Comparison of ENCODE assay signal across 16 cellular contexts in genomic region chr3:56772926-56773587, GRCh38. TPM values are rescaled to one million over a fixed set of nuclear protein-coding genes. Genes with fewer than 3 reads are reported as not detected.
DNase-seq lines count a peak whose midpoint lies in the region; ATAC-seq and TF ChIP-seq lines count a peak whose summit lies in the region.
"Had no signal": no experiment of that assay in that cellular context is flagged by ENCODE, and none has a peak within 500 bp of the region (broad histone marks: within the 10 kb centered on the region; RNA-seq: fewer than 3 reads in every experiment).

No MANE protein-coding gene starts in this region.

- H3K27me3 Mint-ChIP-seq in central memory CD8-positive, alpha-beta T cell, result no peaks in the 10 kb centered on the region

- no peak for TF ChIP-seq CTCF in left ventricle myocardium inferior (IDR thresholded peaks at IDR 0.05; ENCODE audit: borderline replicate concordance)
- TF ChIP-seq CTCF in heart left ventricle (IDR thresholded peaks at IDR 0.05), result no peak
- TF ChIP-seq CTCF in coronary artery (IDR thresholded peaks at IDR 0.05), result no peak

- no peak overlapping the region for H3K4me3 Mint-ChIP-seq in central memory CD8-positive, alpha-beta T cell

- H3K27ac ChIP-seq in left ventricle myocardium inferior (replicated peaks) (peak overlapping the region; percentile 2), heart left ventricle (peak overlapping the region in 1 of 12 donors; percentile 6), coronary artery (no peak overlapping the region)
- H3K27ac ChIP-seq: body of pancreas, foreskin keratinocyte, right atrium auricular region had no signal

- H3K4me1 Mint-ChIP-seq in central memory CD8-positive, alpha-beta T cell, result peaks cover 67% of the 10 kb centered on the region

- H3K36me3 Mint-ChIP-seq in central memory CD8-positive, alpha-beta T cell (ENCODE audit: insufficient read depth), result peaks cover 55% of the 10 kb centered on the region

- no peak for TF ChIP-seq POLR2A in heart left ventricle (IDR thresholded peaks at IDR 0.05)

- H3K9me3 Mint-ChIP-seq in central memory CD8-positive, alpha-beta T cell, result no peaks in the 10 kb centered on the region

- H3K27me3 ChIP-seq in left ventricle myocardium inferior (ENCODE audit: low read depth) (no peaks in the 10 kb centered on the region), heart left ventricle (no peaks in the 10 kb centered on the region)
- H3K27me3 ChIP-seq: body of pancreas, foreskin keratinocyte, right atrium auricular region had no signal

- 41 to 59% (median 52%) methylated on average over 7 of the region's 7 CpGs for WGBS in heart left ventricle, 4 donors

- H3K4me1 ChIP-seq in left ventricle myocardium inferior, result peaks cover 73% of the 10 kb centered on the region
- peaks cover 3 to 72% (median 33%) of the 10 kb centered on the region in 12 donors for H3K4me1 ChIP-seq in heart left ventricle
- H3K4me1 ChIP-seq: foreskin keratinocyte had no signal

- intact Hi-C loops in left ventricle myocardium inferior (cut with micrococcal nuclease) (no loop called here), heart left ventricle (cut with DNase I) (no loop called here)

- H3K36me3 ChIP-seq in left ventricle myocardium inferior (peaks cover 8% of the 10 kb centered on the region), heart left ventricle (peaks cover 0 to 53% (median 26%) of the 10 kb centered on the region in 9 donors)

- H3K27ac Mint-ChIP-seq in central memory CD8-positive, alpha-beta T cell (ENCODE audit: low read depth), result peak overlapping the region; percentile 41

- ATAC-seq in heart left ventricle (no peak), GM18873 (IDR thresholded peaks at IDR 0.05; ENCODE audit: low FRiP score, unreplicated experiment) (no peak)
- no peak for ATAC-seq in central memory CD8-positive, alpha-beta T cell (replicated peaks; ENCODE audit: extremely low read depth, poor library complexity, severe bottlenecking)
- ATAC-seq: body of pancreas, foreskin keratinocyte had no signal

- DNase-seq in left ventricle myocardium inferior (no peak), heart left ventricle (no peak), SIG-M5 treated with dmso at 0.1 percent for 504 hours (lab: John Stamatoyannopoulos, UW; ENCODE audit: unreplicated experiment) (peak; percentile 90), stromal cell of bone marrow (ENCODE audit: low read depth) (peak; percentile 16), GF-D8 (lab: John Stamatoyannopoulos, UW) (no peak), coronary artery (ENCODE audit: low spot score) (no peak)
- DNase-seq in central memory CD8-positive, alpha-beta T cell (ENCODE audit: low spot score in 2 of 2), result no peak
- DNase-seq: activated effector memory CD4-positive, alpha-beta T cell treated with anti-CD3 and anti-CD28 coated beads, Interleukin-2, amount 50 U/mL, for 16 hours; body of pancreas; foreskin keratinocyte; NCI-H2029 treated with DMSO at 0.1 percent for 48 hours; NCI-H774; stimulated activated CD4-positive, alpha-beta T cell treated with anti-CD3 and anti-CD28 coated beads, Interleukin-1b, Interleukin-23, amount 100 ng/mL, for 48 hours; trophoblast cell had no signal

- no peaks in the 10 kb centered on the region for H3K9me3 ChIP-seq in left ventricle myocardium inferior (replicated peaks)
- H3K9me3 ChIP-seq in heart left ventricle, result no peaks in the 10 kb centered on the region
- H3K9me3 ChIP-seq: body of pancreas, right atrium auricular region had no signal

- H3K4me3 ChIP-seq in left ventricle myocardium inferior (no peak overlapping the region), heart left ventricle (no peak overlapping the region), coronary artery (no peak overlapping the region)
- H3K4me3 ChIP-seq: body of pancreas, right atrium auricular region had no signal

RNA-seq across cellular contexts. Expression of gene ARHGEF3, which starts 28.7 kb away (rescaled TPM):
- total RNA-seq in left ventricle myocardium inferior (16.5 TPM), heart left ventricle (10 to 100 TPM; 13.5 to 36.8 (median 18.2) TPM)
- polyA plus RNA-seq in heart left ventricle, result 1 to 10 TPM; 6.5 to 9.3 TPM

Comparison
In these comparisons a context has a peak if more than half of its experiments do, and no peak if none do; other contexts are left out.
1. DNase-seq: peak in SIG-M5 treated with dmso at 0.1 percent for 504 hours (single experiment) and stromal cell of bone marrow (single experiment); none in left ventricle myocardium inferior (single experiment), heart left ventricle (0 of 5), central memory CD8-positive, alpha-beta T cell (0 of 2), GF-D8 (single experiment) and coronary artery (single experiment).